Comparison of ENCODE assay signal across 9 cellular contexts in the genomic region with DNA sequence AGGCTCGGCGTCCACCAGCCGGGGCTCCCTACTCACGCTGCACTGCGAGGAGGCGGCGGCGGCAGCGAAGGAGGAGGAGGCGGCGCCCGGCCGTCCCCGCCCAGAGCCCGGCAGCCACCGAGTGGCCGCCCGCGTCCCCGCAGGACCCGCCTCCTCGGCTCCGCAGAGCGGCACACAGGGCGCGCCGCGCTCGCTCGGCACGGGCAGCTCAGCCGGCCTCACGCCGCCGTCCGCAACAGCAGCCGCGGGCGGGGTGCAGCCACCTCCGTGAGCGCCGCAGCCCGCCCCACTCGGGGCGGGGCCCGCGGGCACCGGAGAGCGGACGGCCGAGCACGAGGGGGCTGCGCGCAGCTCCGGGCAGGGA. TPM values are rescaled to one million over a fixed set of nuclear protein-coding genes. Genes with fewer than 3 reads are reported as not detected.
DNase-seq lines count a peak whose midpoint lies in the region; ATAC-seq, FAIRE-seq and TF ChIP-seq lines count a peak whose summit lies in the region.
"Had no signal": no experiment of that assay in that cellular context is flagged by ENCODE, and none has a peak within 500 bp of the region (broad histone marks: within the 10 kb centered on the region; RNA-seq: fewer than 3 reads in every experiment).

A gene (minus strand): TSS at position 46 of the 364 bp plus-strand sequence. CDS start 52,952 bp downstream, outside the sequence.

- CTCF ChIA-PET in HepG2 (lab: Yijun Ruan, JAX; ENCODE audit: low intra/inter-chr PET ratio, low total read pairs), result no interaction called here

- peak within 1 kb of the TSS; percentile 95 for H3K4me2 ChIP-seq in HepG2 (ENCODE audit: low read depth, low read length)

- no peaks in the 10 kb centered on the region; a peak in 1 of 5 replicates for H3K27me3 ChIP-seq in HepG2 (ENCODE audit: control insufficient read depth in 1 of 2, insufficient read depth in 2 of 2, low read length in 2 of 2)

- peaks cover 20% of the 10 kb centered on the region; the same call in 1 of the 2 replicates for H4K20me1 ChIP-seq in HepG2 (ENCODE audit: insufficient read depth, low read length)

- POLR2A ChIA-PET in HepG2 (lab: Yijun Ruan, JAX), result interaction anchor here (0.9 to 3.0 kb wide), 9 partner anchors 14 to 356 kb away, joined by 3 to 22 read pairs (median 5); a partner anchor contains a TSS

- H3K9me3 ChIP-seq in HepG2 (ENCODE audit: low read length), result no peaks in the 10 kb centered on the region

- H3K79me2 ChIP-seq in HepG2 (ENCODE audit: insufficient read depth, low read length), result peaks cover 46% of the 10 kb centered on the region

- TF ChIP-seq POLR2A in GM18951 (IDR thresholded peaks at IDR 0.05; ENCODE audit: extremely low read depth, insufficient read depth, insufficient read length) (peak; percentile 88), HepG2 (IDR thresholded peaks at IDR 0.05; ENCODE audit: insufficient read depth in 1 of 2, low read depth in 2 of 2, low read length in 2 of 2) (peak in 1 of 2 experiments; percentile 86; a peak in 3 of 4 replicates)

- TF ChIP-seq EP300 in HepG2 (IDR thresholded peaks at IDR 0.05; ENCODE audit: low read depth in 2 of 2, low read length in 2 of 2) (no peak), HepG2 (CRISPR knock-in tag; IDR thresholded peaks at IDR 0.05; ENCODE audit: borderline replicate concordance) (no peak)

- peak; percentile 88 for DNase-seq in AG10803 (ENCODE audit: low read depth)
- DNase-seq in NCI-H510A treated with DMSO at 0.1 percent for 48 hours (lab: John Stamatoyannopoulos, UW), result peak; percentile 79
- peak; percentile 81 for DNase-seq in activated CD4-positive, alpha-beta T cell treated with anti-CD3 and anti-CD28 coated beads, Interleukin-2, amount 50 U/mL, for 1 hour
- DNase-seq in dedifferentiated amniotic fluid mesenchymal stem cell (ENCODE audit: extremely low spot score), result peak; percentile 70
- DNase-seq in HepG2 (ENCODE audit: low spot score), result peak; percentile 55
- DNase-seq in stimulated activated CD4-positive, alpha-beta T cell treated with anti-CD3 and anti-CD28 coated beads, Interleukin-4, amount 100 ng/mL, for 24 hours, result peak; percentile 79

- WGBS in HepG2 (ENCODE audit: low lambda C conversion rate), result 0% methylated on average over 2 of the region's 55 CpGs

- in situ Hi-C loops in GM18951 (cut with MboI; ENCODE audit: low sequenced_read_pairs, unreplicated experiment) (no loop called here), HepG2 (cut with HindIII; ENCODE audit: extremely low pct_ligation_motif_present, low pct_unique_long_range_greater_than_20kb) (loop anchor here (10.0 kb wide), 1 partner anchor 164 kb away; no protein-coding TSS in a partner anchor)

- BruUV-seq in HepG2 (replicated peaks; lab: Mats Ljungman, UMichigan), result no TSS peak

- H2AFZ ChIP-seq in HepG2 (ENCODE audit: low read length), result no peak within 1 kb of the TSS

- H3K36me3 ChIP-seq in HepG2 (replicated peaks in 1 of 2; ENCODE audit: control insufficient read depth in 1 of 2, insufficient read depth in 2 of 2, low read length in 2 of 2), result no peaks in the 10 kb centered on the region

- TF ChIP-seq RAD21 in HepG2 (CRISPR knock-in tag; IDR thresholded peaks at IDR 0.05), result peak; percentile 7; the same call in 1 of the 2 replicates

- intact Hi-C loops in HepG2 (cut with micrococcal nuclease; ENCODE audit: unreplicated experiment), result loop anchor here (2.0 to 10.0 kb wide), 4 partner anchors 61 to 354 kb away; a partner anchor contains a TSS

- no peak for TF ChIP-seq CTCF in AG10803 (conservative IDR thresholded peaks at IDR 0.05; ENCODE audit: low read length)
- no peak for TF ChIP-seq CTCF in HepG2 (CRISPR knock-in tag; IDR thresholded peaks at IDR 0.05)

- H3K4me3 ChIP-seq in AG10803 (ENCODE audit: low read length), result peak within 1 kb of the TSS; percentile 86
- H3K4me3 ChIP-seq in HepG2 (replicated peaks in 1 of 3; ENCODE audit: insufficient read depth in 1 of 3, low read depth in 2 of 3, low read length in 3 of 3), result peak within 1 kb of the TSS; percentile 84 to 95 (median 95)

- peak within 1 kb of the TSS; percentile 98 for H3K9ac ChIP-seq in HepG2 (ENCODE audit: insufficient read depth, low read depth, low read length)

- ATAC-seq in HG03175 (IDR thresholded peaks at IDR 0.05; ENCODE audit: unreplicated experiment) (peak; percentile 50), HepG2 (peak; percentile 86)

- H3K4me1 ChIP-seq in HepG2 (ENCODE audit: insufficient read depth, low read length), result peaks cover 37% of the 10 kb centered on the region

- no peak for FAIRE-seq in HepG2 (lab: Jason Lieb, UNC)
- FAIRE-seq: colon had no signal

- H3K27ac ChIP-seq in HepG2 (ENCODE audit: extremely low read length, insufficient read depth, low read length), result peak within 1 kb of the TSS; percentile 99

TF ChIP-seq in HepG2, 621 proteins besides CTCF, POLR2A, EP300 and RAD21 (continues in another document):
- TF ChIP-seq AHR (CRISPR knock-in tag; IDR thresholded peaks at IDR 0.05) (no peak), ZNF121 (CRISPR knock-in tag; IDR thresholded peaks at IDR 0.05) (0 out of 2 replicates have a peak, but pooled peaks have one; percentile 8), HOXA3 (CRISPR knock-in tag; IDR thresholded peaks at IDR 0.05) (no peak), ZNF567 (CRISPR knock-in tag; IDR thresholded peaks at IDR 0.05; ENCODE audit: borderline replicate concordance) (0 out of 2 replicates have a peak, but pooled peaks have one; percentile 51), HMG20B (CRISPR knock-in tag; conservative IDR thresholded peaks at IDR 0.05) (no peak), ZFAT (CRISPR knock-in tag; conservative IDR thresholded peaks at IDR 0.05) (no peak)
- TF ChIP-seq, protein P1, sequence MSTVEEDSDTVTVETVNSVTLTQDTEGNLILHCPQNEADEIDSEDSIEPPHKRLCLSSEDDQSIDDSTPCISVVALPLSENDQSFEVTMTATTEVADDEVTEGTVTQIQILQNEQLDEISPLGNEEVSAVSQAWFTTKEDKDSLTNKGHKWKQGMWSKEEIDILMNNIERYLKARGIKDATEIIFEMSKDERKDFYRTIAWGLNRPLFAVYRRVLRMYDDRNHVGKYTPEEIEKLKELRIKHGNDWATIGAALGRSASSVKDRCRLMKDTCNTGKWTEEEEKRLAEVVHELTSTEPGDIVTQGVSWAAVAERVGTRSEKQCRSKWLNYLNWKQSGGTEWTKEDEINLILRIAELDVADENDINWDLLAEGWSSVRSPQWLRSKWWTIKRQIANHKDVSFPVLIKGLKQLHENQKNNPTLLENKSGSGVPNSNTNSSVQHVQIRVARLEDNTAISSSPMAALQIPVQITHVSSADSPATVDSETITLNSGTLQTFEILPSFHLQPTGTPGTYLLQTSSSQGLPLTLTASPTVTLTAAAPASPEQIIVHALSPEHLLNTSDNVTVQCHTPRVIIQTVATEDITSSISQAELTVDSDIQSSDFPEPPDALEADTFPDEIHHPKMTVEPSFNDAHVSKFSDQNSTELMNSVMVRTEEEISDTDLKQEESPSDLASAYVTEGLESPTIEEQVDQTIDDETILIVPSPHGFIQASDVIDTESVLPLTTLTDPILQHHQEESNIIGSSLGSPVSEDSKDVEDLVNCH (CRISPR knock-in tag; IDR thresholded peaks at IDR 0.05), result no peak
- TF ChIP-seq, protein P2, sequence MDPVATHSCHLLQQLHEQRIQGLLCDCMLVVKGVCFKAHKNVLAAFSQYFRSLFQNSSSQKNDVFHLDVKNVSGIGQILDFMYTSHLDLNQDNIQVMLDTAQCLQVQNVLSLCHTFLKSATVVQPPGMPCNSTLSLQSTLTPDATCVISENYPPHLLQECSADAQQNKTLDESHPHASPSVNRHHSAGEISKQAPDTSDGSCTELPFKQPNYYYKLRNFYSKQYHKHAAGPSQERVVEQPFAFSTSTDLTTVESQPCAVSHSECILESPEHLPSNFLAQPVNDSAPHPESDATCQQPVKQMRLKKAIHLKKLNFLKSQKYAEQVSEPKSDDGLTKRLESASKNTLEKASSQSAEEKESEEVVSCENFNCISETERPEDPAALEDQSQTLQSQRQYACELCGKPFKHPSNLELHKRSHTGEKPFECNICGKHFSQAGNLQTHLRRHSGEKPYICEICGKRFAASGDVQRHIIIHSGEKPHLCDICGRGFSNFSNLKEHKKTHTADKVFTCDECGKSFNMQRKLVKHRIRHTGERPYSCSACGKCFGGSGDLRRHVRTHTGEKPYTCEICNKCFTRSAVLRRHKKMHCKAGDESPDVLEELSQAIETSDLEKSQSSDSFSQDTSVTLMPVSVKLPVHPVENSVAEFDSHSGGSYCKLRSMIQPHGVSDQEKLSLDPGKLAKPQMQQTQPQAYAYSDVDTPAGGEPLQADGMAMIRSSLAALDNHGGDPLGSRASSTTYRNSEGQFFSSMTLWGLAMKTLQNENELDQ (CRISPR knock-in tag; IDR thresholded peaks at IDR 0.05; ENCODE audit: borderline replicate concordance), result no peak

RNA-seq across cellular contexts. Expression of the gene that starts here (rescaled TPM):
- 46.5 and 60.2 TPM in 2 replicates for total RNA-seq in HepG2 (2016; rRNA removed; fragmentation: Illumina TruSeq; extraction: Trizol)
- 8.5 and 11.5 TPM in 2 replicates for total RNA-seq in HepG2 (2016; cell fraction: cytosol; rRNA removed; fragmentation: Illumina TruSeq; extraction: Trizol; ENCODE audit: low read depth)
- total RNA-seq in HepG2 (2016; cell fraction: insoluble cytoplasmic fraction; rRNA removed; fragmentation: Illumina TruSeq; extraction: Trizol), result 52.7 and 57.3 TPM in 2 replicates
- 14.5 and 16.1 TPM in 2 replicates for total RNA-seq in HepG2 (2016; cell fraction: membrane; rRNA removed; fragmentation: Illumina TruSeq; extraction: Trizol)
- total RNA-seq in HepG2 (2016; cell fraction: nucleus; rRNA removed; fragmentation: Illumina TruSeq; extraction: Trizol), result 81.0 and 90.0 TPM in 2 replicates
- 12.1 and 12.6 TPM in 2 replicates for polyA plus RNA-seq in HepG2 (2011; rRNA removed)
- polyA plus RNA-seq in HepG2 (2011; cell fraction: cytosol; rRNA removed), result 3.3 and 7.0 TPM in 2 replicates
- 11.9 and 12.3 TPM in 2 replicates for polyA plus RNA-seq in HepG2 (2011; cell fraction: nucleus; rRNA removed)
- 30.7 and 30.9 TPM in 2 replicates for polyA plus RNA-seq in HepG2 (2012)
- polyA plus RNA-seq in HepG2 (2016; cell fraction: cytosol; fragmentation: Illumina TruSeq; extraction: Trizol; ENCODE audit: low read depth), result 0.71 and 1.0 TPM in 2 replicates
- polyA plus RNA-seq in HepG2 (2016; cell fraction: insoluble cytoplasmic fraction; fragmentation: Illumina TruSeq; extraction: Trizol; ENCODE audit: low read depth), result 25.8 and 28.7 TPM in 2 replicates
- 3.3 and 4.5 TPM in 2 replicates for polyA plus RNA-seq in HepG2 (2016; cell fraction: membrane; fragmentation: Illumina TruSeq; extraction: Trizol; ENCODE audit: low read depth)
- polyA plus RNA-seq in HepG2 (2016; cell fraction: nucleus; fragmentation: Illumina TruSeq; extraction: Trizol; ENCODE audit: insufficient read depth, low read depth), result 61.4 and 62.9 TPM in 2 replicates
- 8.3 and 27.4 TPM in 2 replicates for polyA minus RNA-seq in HepG2 (2011; rRNA and poly(A)+ RNA removed; ENCODE audit: low replicate concordance)
- polyA minus RNA-seq in HepG2 (2011; cell fraction: cytosol; rRNA and poly(A)+ RNA removed), result 22.0 and 22.2 TPM in 2 replicates
- 95.1 and 96.8 TPM in 2 replicates for polyA minus RNA-seq in HepG2 (2011; cell fraction: nucleus; rRNA and poly(A)+ RNA removed)

Comparison
In these comparisons a context has a peak if more than half of its experiments do, and no peak if none do; other contexts are left out.
1. Peak in every context shown above with its lines: DNase-seq, ATAC-seq, H3K4me3 ChIP-seq and H3K27ac ChIP-seq.